ENCODE assay signal across 26 cellular contexts in genomic region chr18:48634491-48634890, GRCh38.
"Had no signal": no experiment of that assay in that cellular context is flagged by ENCODE, and none has a peak within 500 bp of the region (broad histone marks: within the 10 kb centered on the region; RNA-seq: fewer than 3 reads in every experiment).

No MANE protein-coding gene starts in this region.

- H3K9me3 Mint-ChIP-seq: effector memory CD8-positive, alpha-beta T cell; stimulated activated memory B cell treated with anti-CD40 and anti-IgM and Interleukin-4, amounts not matched to agents 10 μg/mL and 1 μg/mL and 100 μg/mL, for 72 hours; stimulated activated naive CD8-positive, alpha-beta T cell treated with anti-CD3 and anti-CD28 coated beads, Interleukin-15, amount 100 ng/mL, for 72 hours; T-cell had no signal

- H3K4me1 ChIP-seq: lower lobe of right lung had no signal

- H3K27me3 Mint-ChIP-seq: stimulated activated naive CD8-positive, alpha-beta T cell treated with anti-CD3 and anti-CD28 coated beads, Interleukin-15, amount 100 ng/mL, for 72 hours had no signal

- H3K27ac Mint-ChIP-seq: activated naive CD8-positive, alpha-beta T cell; effector memory CD8-positive, alpha-beta T cell; stimulated activated memory B cell treated with anti-CD40 and anti-IgM and Interleukin-4, amounts not matched to agents 10 μg/mL and 1 μg/mL and 100 μg/mL, for 72 hours; stimulated activated naive CD8-positive, alpha-beta T cell treated with anti-CD3 and anti-CD28 coated beads, Interleukin-15, amount 100 ng/mL, for 72 hours; T-cell had no signal

- H3K36me3 Mint-ChIP-seq: activated naive CD8-positive, alpha-beta T cell; T-cell had no signal

- DNase-seq: activated CD4-positive, alpha-beta T cell treated with anti-CD3 and anti-CD28 coated beads for 48 hours; activated CD4-positive, alpha-beta T cell treated with anti-CD3 and anti-CD28 coated beads, Interleukin-2, amount 50 U/mL, for 48 hours; activated CD8-positive, alpha-beta memory T cell treated with anti-CD3 and anti-CD28 coated beads for 24 hours; activated effector memory CD4-positive, alpha-beta T cell treated with Interleukin-2 at 50 U/mL for 16 hours; activated naive CD4-positive, alpha-beta T cell treated with Interleukin-2 at 50 U/mL for 16 hours; anterior cingulate cortex; cerebellar nuclear complex; cortex of kidney; effector memory CD8-positive, alpha-beta T cell; erythroblast; hypothalamus; lower lobe of right lung; mesendoderm; mucosa of descending colon; ovary; psoas muscle; stimulated activated CD4-positive, alpha-beta T cell treated with anti-CD3 and anti-CD28 coated beads, Interleukin-1b, Interleukin-23, amount 100 ng/mL, for 48 hours; stimulated activated CD4-positive, alpha-beta T cell treated with anti-CD3 and anti-CD28 coated beads, Interleukin-4, amount 100 ng/mL, for 4 hours; stimulated activated CD8-positive, alpha-beta memory T cell treated with anti-CD3 and anti-CD28 coated beads, Interleukin-4, amount 100 ng/mL, for 48 hours; stimulated activated naive CD8-positive, alpha-beta T cell treated with anti-CD3 and anti-CD28 coated beads, Interleukin-15, amount 100 ng/mL, for 72 hours; substantia nigra; T-cell had no signal

- H3K9me3 ChIP-seq: gastroesophageal sphincter, lower lobe of right lung, mucosa of descending colon, ovary, psoas muscle had no signal

- H3K27ac ChIP-seq: gastroesophageal sphincter, lower lobe of right lung, ovary, psoas muscle had no signal

- H3K4me3 ChIP-seq: gastroesophageal sphincter, lower lobe of right lung, mucosa of descending colon, ovary, psoas muscle, smooth muscle cell had no signal

- H3K4me2 ChIP-seq: smooth muscle cell had no signal

- H3K4me3 Mint-ChIP-seq: activated naive CD8-positive, alpha-beta T cell; effector memory CD8-positive, alpha-beta T cell; stimulated activated memory B cell treated with anti-CD40 and anti-IgM and Interleukin-4, amounts not matched to agents 10 μg/mL and 1 μg/mL and 100 μg/mL, for 72 hours; stimulated activated naive CD8-positive, alpha-beta T cell treated with anti-CD3 and anti-CD28 coated beads, Interleukin-15, amount 100 ng/mL, for 72 hours; T-cell had no signal

- ATAC-seq: effector memory CD8-positive, alpha-beta T cell; gastroesophageal sphincter; mucosa of descending colon; stimulated activated memory B cell treated with anti-CD40 and anti-IgM and Interleukin-4, amounts not matched to agents 10 μg/mL and 1 μg/mL and 100 μg/mL, for 72 hours; stimulated activated naive CD8-positive, alpha-beta T cell treated with anti-CD3 and anti-CD28 coated beads, Interleukin-15, amount 100 ng/mL, for 72 hours; T-cell had no signal

- H3K4me1 Mint-ChIP-seq: stimulated activated memory B cell treated with anti-CD40 and anti-IgM and Interleukin-4, amounts not matched to agents 10 μg/mL and 1 μg/mL and 100 μg/mL, for 72 hours; stimulated activated naive CD8-positive, alpha-beta T cell treated with anti-CD3 and anti-CD28 coated beads, Interleukin-15, amount 100 ng/mL, for 72 hours; T-cell had no signal
